Comparison of ENCODE assay signal across 26 cellular contexts in genomic region chrX:9576059-9576458, GRCh38.
"Had no signal": no experiment of that assay in that cellular context is flagged by ENCODE, and none has a peak within 500 bp of the region (broad histone marks: within the 10 kb centered on the region; RNA-seq: fewer than 3 reads in every experiment).

No MANE protein-coding gene starts in this region.

- DNase-seq: activated CD4-positive, alpha-beta T cell treated with anti-CD3 and anti-CD28 coated beads, Interleukin-2, amount 10 ng/mL, durations not matched to agents 24 days and 14 days; activated CD4-positive, alpha-beta T cell treated with anti-CD3 and anti-CD28 coated beads, Interleukin-2, amount 50 U/mL, for 4 hours; activated CD4-positive, CD25-positive, alpha-beta regulatory T cell; activated CD8-positive, alpha-beta T cell treated with anti-CD3 and anti-CD28 coated beads for 36 hours; activated gamma-delta T cell; activated naive CD4-positive, alpha-beta T cell treated with Interleukin-2 at 50 U/mL for 16 hours; activated naive CD8-positive, alpha-beta T cell treated with anti-CD3 and anti-CD28 coated beads, Interleukin-2, amount 10 ng/mL, durations not matched to agents 7 days and 5 days; activated T-cell treated with anti-CD3 and anti-CD28 coated beads, Interleukin-2, amount 50 U/mL, for 24 hours; Karpas-422; KBM-7; NCI-H1105; NCI-H1417 treated with DMSO at 0.1 percent for 48 hours; NCI-H2081; NCI-H345; NCI-H526 treated with DMSO at 0.1 percent for 48 hours; PC-9; SJCRH30; T1000; WERI-Rb-1 had no signal

- H3K4me2 ChIP-seq: PC-9 had no signal

- H3K4me3 ChIP-seq: ascending aorta, cardiac muscle cell, PC-9, SJCRH30, SK-N-MC had no signal

- H3K27ac Mint-ChIP-seq: activated CD4-positive, alpha-beta T cell treated with anti-CD3 and anti-CD28 coated beads, Interleukin-2, amount 10 ng/mL, durations not matched to agents 24 days and 14 days; activated CD8-positive, alpha-beta T cell treated with anti-CD3 and anti-CD28 coated beads for 36 hours; activated naive CD4-positive, alpha-beta T cell treated with anti-CD3 and anti-CD28 coated beads, Interleukin-2, amount 50 U/mL, for 24 hours; activated naive CD8-positive, alpha-beta T cell treated with anti-CD3 and anti-CD28 coated beads, Interleukin-2, amount 10 ng/mL, durations not matched to agents 7 days and 5 days; activated T-cell treated with anti-CD3 and anti-CD28 coated beads, Interleukin-2, amount 50 U/mL, for 24 hours; activated T-helper 2 cell treated with anti-CD3 and anti-CD28 coated beads, Interferon-gamma antibody, Interleukin-2, Interleukin-4, amounts not matched to agents 10 μg/mL and 5 μg/mL and 100 μg/mL, durations not matched to agents 14 hours and 24 hours and 36 hours had no signal

- H2AFZ ChIP-seq: PC-9 had no signal

- H3K36me3 Mint-ChIP-seq: IgD-negative memory B cell had no signal

- H3K27me3 ChIP-seq: ascending aorta, cardiac muscle cell, SJCRH30 had no signal

- ATAC-seq: activated CD8-positive, alpha-beta T cell treated with anti-CD3 and anti-CD28 coated beads for 36 hours had no signal

- H3K36me3 ChIP-seq: ascending aorta, cardiac muscle cell, SJCRH30, WERI-Rb-1 had no signal

- H3K9me3 ChIP-seq: ascending aorta, SJCRH30 had no signal

- H3K4me3 Mint-ChIP-seq: activated CD4-positive, alpha-beta T cell treated with anti-CD3 and anti-CD28 coated beads, Interleukin-2, amount 10 ng/mL, durations not matched to agents 24 days and 14 days; activated CD8-positive, alpha-beta T cell treated with anti-CD3 and anti-CD28 coated beads for 36 hours; activated naive CD4-positive, alpha-beta T cell treated with anti-CD3 and anti-CD28 coated beads, Interleukin-2, amount 50 U/mL, for 24 hours; activated naive CD8-positive, alpha-beta T cell treated with anti-CD3 and anti-CD28 coated beads, Interleukin-2, amount 10 ng/mL, durations not matched to agents 7 days and 5 days; activated T-cell treated with anti-CD3 and anti-CD28 coated beads, Interleukin-2, amount 50 U/mL, for 24 hours had no signal

- H3K27me3 Mint-ChIP-seq: activated CD4-positive, alpha-beta T cell treated with anti-CD3 and anti-CD28 coated beads, Interleukin-2, amount 10 ng/mL, durations not matched to agents 24 days and 14 days; activated CD8-positive, alpha-beta T cell treated with anti-CD3 and anti-CD28 coated beads for 36 hours; activated naive CD4-positive, alpha-beta T cell treated with anti-CD3 and anti-CD28 coated beads, Interleukin-2, amount 50 U/mL, for 24 hours; activated naive CD8-positive, alpha-beta T cell treated with anti-CD3 and anti-CD28 coated beads, Interleukin-2, amount 10 ng/mL, durations not matched to agents 7 days and 5 days; IgD-negative memory B cell had no signal

- H3K27ac ChIP-seq: ascending aorta, cardiac muscle cell, PC-9, RWPE1, SJCRH30, SK-N-MC, WERI-Rb-1 had no signal

- H3K9me3 Mint-ChIP-seq: activated CD4-positive, alpha-beta T cell treated with anti-CD3 and anti-CD28 coated beads, Interleukin-2, amount 10 ng/mL, durations not matched to agents 24 days and 14 days; activated CD8-positive, alpha-beta T cell treated with anti-CD3 and anti-CD28 coated beads for 36 hours; activated naive CD4-positive, alpha-beta T cell treated with anti-CD3 and anti-CD28 coated beads, Interleukin-2, amount 50 U/mL, for 24 hours; activated naive CD8-positive, alpha-beta T cell treated with anti-CD3 and anti-CD28 coated beads, Interleukin-2, amount 10 ng/mL, durations not matched to agents 7 days and 5 days; activated T-cell treated with anti-CD3 and anti-CD28 coated beads, Interleukin-2, amount 50 U/mL, for 24 hours; activated T-helper 2 cell treated with anti-CD3 and anti-CD28 coated beads, Interferon-gamma antibody, Interleukin-2, Interleukin-4, amounts not matched to agents 10 μg/mL and 5 μg/mL and 100 μg/mL, durations not matched to agents 14 hours and 24 hours and 36 hours had no signal
